ENCODE assay signal across 7 cellular contexts in the genomic region with DNA sequence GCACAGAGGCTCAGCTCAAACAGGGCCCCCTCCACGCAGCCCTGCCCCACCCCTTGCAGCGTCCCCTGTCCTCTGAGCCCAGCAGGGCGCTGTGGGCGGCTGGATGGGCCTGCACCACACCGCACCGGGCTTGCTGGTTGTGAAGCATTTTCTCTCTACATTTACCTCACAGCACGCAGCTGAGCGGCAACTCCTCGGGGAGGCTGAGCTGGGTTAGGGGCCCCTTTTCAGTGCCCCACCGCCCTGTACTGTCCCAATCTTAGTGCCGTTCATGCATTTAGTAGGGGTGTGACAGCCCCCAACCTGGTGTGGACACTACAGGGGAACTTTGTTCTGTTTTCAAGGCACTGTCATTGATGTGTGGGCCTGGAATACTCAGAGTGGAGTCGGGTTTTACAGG.
DNase-seq lines count a peak whose midpoint lies in the region; FAIRE-seq and TF ChIP-seq lines count a peak whose summit lies in the region.
"Not testable (repeated sequence)": the region's sequence is repeated elsewhere in the genome, so short reads cannot be mapped to it uniquely, and the experiment has no call there.

No MANE protein-coding gene starts in this region.

- peak; percentile 48 for FAIRE-seq in HTR-8/SVneo (lab: Jason Lieb, UNC)

- H3K4me1 ChIP-seq in spleen, vagina: not testable (repeated sequence)

- TF ChIP-seq CTCF in spleen (IDR thresholded peaks at IDR 0.05 in 8 of 11, conservative IDR thresholded peaks at IDR 0.05 in 3 of 11); vagina (IDR thresholded peaks at IDR 0.05): not testable (repeated sequence)

- not testable (repeated sequence) for H3K27ac ChIP-seq in spleen, vagina

- not testable (repeated sequence) for H3K27me3 ChIP-seq in spleen (replicated peaks in 1 of 7); vagina

- not testable (repeated sequence) for H3K9me3 ChIP-seq in spleen, vagina

- not testable (repeated sequence) for H3K4me3 ChIP-seq in spleen, vagina

- intact Hi-C loops in cardiac septum (cut with DNase I); spleen (cut with DNase I; ENCODE audit: low total_unique reads); vagina (cut with DNase I): not testable (repeated sequence)

- not testable (repeated sequence) for TF ChIP-seq POLR2A in spleen (IDR thresholded peaks at IDR 0.05); vagina (IDR thresholded peaks at IDR 0.05)

- not testable (repeated sequence) for DNase-seq in HTR-8/SVneo (ENCODE audit: insufficient read length, low spot score)
- peak; percentile 21 for DNase-seq in activated effector memory CD4-positive, alpha-beta T cell treated with anti-CD3 and anti-CD28 coated beads, Interleukin-2, amount 50 U/mL, for 16 hours
- peak; percentile 43 for DNase-seq in ecto neural progenitor cell (ENCODE audit: low spot score)
- peak; percentile 59 for DNase-seq in cardiac septum (ENCODE audit: low spot score)
- peak; percentile 45 for DNase-seq in mesenteric fat pad (ENCODE audit: low spot score)
- DNase-seq in spleen, result peak; percentile 24
- peak; percentile 47 to 61 for DNase-seq in vagina (ENCODE audit: extremely low spot score in 2 of 2)

- WGBS in spleen, 5 donors, result 75 to 95% (median 85%) methylated on average over 10 to 12 of the region's 12 CpGs

- not testable (repeated sequence) for H3K36me3 ChIP-seq in spleen, vagina
